In the genomic region with DNA sequence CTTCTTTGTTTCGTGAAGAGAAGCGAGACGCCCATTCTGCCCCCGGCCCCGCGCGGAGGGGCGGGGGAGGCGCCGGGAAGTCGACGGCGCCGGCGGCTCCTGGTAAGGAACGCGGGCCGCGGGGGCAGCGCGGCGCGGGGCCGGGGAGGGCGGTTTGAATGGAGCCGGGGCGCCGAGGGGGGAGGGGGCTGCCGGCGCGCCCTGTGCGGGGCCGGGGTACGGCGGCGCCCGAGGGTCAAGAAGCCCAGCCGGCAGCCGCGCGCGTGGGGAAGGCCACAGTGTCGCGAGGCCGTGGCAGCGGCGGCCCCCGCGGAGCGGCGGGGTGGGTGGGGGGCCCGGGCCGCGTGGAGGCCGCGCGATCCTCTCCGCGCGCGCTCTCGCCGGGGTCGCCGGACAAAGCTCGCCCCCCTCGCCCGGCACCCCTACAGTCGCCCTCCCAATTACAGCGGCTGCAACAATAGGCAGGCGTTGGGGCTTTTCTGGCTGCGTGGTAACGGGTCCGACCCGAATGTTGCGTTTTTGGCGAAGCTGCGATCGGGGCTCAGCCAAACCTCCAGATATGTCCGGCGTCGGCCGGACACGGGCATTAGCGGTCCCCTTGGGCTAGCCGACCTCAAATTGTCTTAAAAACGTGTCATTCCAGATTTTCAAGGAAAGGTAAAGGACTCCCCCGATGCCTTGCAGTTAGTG, we compare ENCODE assay signal across 8 cellular contexts. TPM values are rescaled to one million over a fixed set of nuclear protein-coding genes. Genes with fewer than 3 reads are reported as not detected.
DNase-seq lines count a peak whose midpoint lies in the region; ATAC-seq lines count a peak whose summit lies in the region.

No MANE protein-coding gene starts in this region.

- peak; percentile 45 for DNase-seq in EH (ENCODE audit: low read depth)
- DNase-seq in HK-2 (ENCODE audit: unreplicated experiment): peak; percentile 33
- DNase-seq in activated CD8-positive, alpha-beta memory T cell treated with anti-CD3 and anti-CD28 coated beads, Interleukin-2, amount 10 ng/mL, durations not matched to agents 7 days and 5 days: peak; percentile 59
- peak; percentile 15 for DNase-seq in foreskin melanocyte
- no peak for DNase-seq in GM03348 (ENCODE audit: low spot score)
- DNase-seq in NCI-H345 (lab: John Stamatoyannopoulos, UW): no peak

- no peaks in the 10 kb centered on the region for H3K9me3 ChIP-seq in neuron (ENCODE audit: low read length)

- ATAC-seq in GM21367 (IDR thresholded peaks at IDR 0.05; ENCODE audit: unreplicated experiment): peak; percentile 27
- peak; percentile 31 for ATAC-seq in activated CD8-positive, alpha-beta memory T cell treated with anti-CD3 and anti-CD28 coated beads, Interleukin-2, amount 10 ng/mL, durations not matched to agents 7 days and 5 days

- peaks cover 43% of the 10 kb centered on the region for H3K4me1 Mint-ChIP-seq in activated CD8-positive, alpha-beta memory T cell treated with anti-CD3 and anti-CD28 coated beads, Interleukin-2, amount 10 ng/mL, durations not matched to agents 7 days and 5 days

- H3K4me1 ChIP-seq in neuron (ENCODE audit: insufficient read depth, low read length): peaks cover 8% of the 10 kb centered on the region

- peak overlapping the region; percentile 75 for H2AFZ ChIP-seq in neuron (ENCODE audit: low read depth, low read length)

- peak overlapping the region; percentile 83 for H3K27ac Mint-ChIP-seq in activated CD8-positive, alpha-beta memory T cell treated with anti-CD3 and anti-CD28 coated beads, Interleukin-2, amount 10 ng/mL, durations not matched to agents 7 days and 5 days

- no peaks in the 10 kb centered on the region for H3K27me3 ChIP-seq in neuron (ENCODE audit: insufficient read depth, low read length)

- peak overlapping the region; percentile 100 for H3K4me3 ChIP-seq in neuron (ENCODE audit: low read length)

- CTCF ChIA-PET in activated CD8-positive, alpha-beta memory T cell treated with anti-CD3 and anti-CD28 coated beads, Interleukin-2, amount 10 ng/mL, durations not matched to agents 7 days and 5 days (lab: Charles Lee): interaction anchor here (0.8 to 4.5 kb wide), 5 partner anchors 9 to 97 kb away, joined by 3 to 18 read pairs (median 3); no protein-coding TSS in a partner anchor

- no peaks in the 10 kb centered on the region for H3K27me3 Mint-ChIP-seq in activated CD8-positive, alpha-beta memory T cell treated with anti-CD3 and anti-CD28 coated beads, Interleukin-2, amount 10 ng/mL, durations not matched to agents 7 days and 5 days

- H3K36me3 ChIP-seq in neuron (ENCODE audit: insufficient read depth, low read length): peaks cover 7% of the 10 kb centered on the region

- H3K36me3 Mint-ChIP-seq in activated CD8-positive, alpha-beta memory T cell treated with anti-CD3 and anti-CD28 coated beads, Interleukin-2, amount 10 ng/mL, durations not matched to agents 7 days and 5 days: peaks cover 3% of the 10 kb centered on the region

- H3K4me3 Mint-ChIP-seq in activated CD8-positive, alpha-beta memory T cell treated with anti-CD3 and anti-CD28 coated beads, Interleukin-2, amount 10 ng/mL, durations not matched to agents 7 days and 5 days: peak overlapping the region; percentile 87

- H3K9me3 Mint-ChIP-seq in activated CD8-positive, alpha-beta memory T cell treated with anti-CD3 and anti-CD28 coated beads, Interleukin-2, amount 10 ng/mL, durations not matched to agents 7 days and 5 days (ENCODE audit: low read depth): no peaks in the 10 kb centered on the region

RNA-seq across cellular contexts. Expression of gene SMARCA4, which starts 0.4 kb away (rescaled TPM):
- total RNA-seq in activated CD8-positive, alpha-beta memory T cell treated with anti-CD3 and anti-CD28 coated beads, Interleukin-2, amount 10 ng/mL, durations not matched to agents 7 days and 5 days: 100 to 1,000 TPM; 107 to 114 TPM

RNA-seq across cellular contexts. Expression of gene TIMM29, which starts 32.6 kb away (rescaled TPM):
- 10 to 100 TPM; 25.2 to 28.5 TPM for total RNA-seq in activated CD8-positive, alpha-beta memory T cell treated with anti-CD3 and anti-CD28 coated beads, Interleukin-2, amount 10 ng/mL, durations not matched to agents 7 days and 5 days

RNA-seq across cellular contexts. Expression of gene YIPF2, which starts 32.8 kb away (rescaled TPM):
- total RNA-seq in activated CD8-positive, alpha-beta memory T cell treated with anti-CD3 and anti-CD28 coated beads, Interleukin-2, amount 10 ng/mL, durations not matched to agents 7 days and 5 days: 10 to 100 TPM; 21.7 to 27.3 TPM

Comparison
In these comparisons a context has a peak if more than half of its experiments do, and no peak if none do; other contexts are left out.
1. DNase-seq: peak in EH (single experiment), HK-2 (single experiment), activated CD8-positive, alpha-beta memory T cell treated with anti-CD3 and anti-CD28 coated beads, Interleukin-2, amount 10 ng/mL, durations not matched to agents 7 days and 5 days (single experiment) and foreskin melanocyte (single experiment); none in GM03348 (single experiment) and NCI-H345 (single experiment).